In the genomic region with DNA sequence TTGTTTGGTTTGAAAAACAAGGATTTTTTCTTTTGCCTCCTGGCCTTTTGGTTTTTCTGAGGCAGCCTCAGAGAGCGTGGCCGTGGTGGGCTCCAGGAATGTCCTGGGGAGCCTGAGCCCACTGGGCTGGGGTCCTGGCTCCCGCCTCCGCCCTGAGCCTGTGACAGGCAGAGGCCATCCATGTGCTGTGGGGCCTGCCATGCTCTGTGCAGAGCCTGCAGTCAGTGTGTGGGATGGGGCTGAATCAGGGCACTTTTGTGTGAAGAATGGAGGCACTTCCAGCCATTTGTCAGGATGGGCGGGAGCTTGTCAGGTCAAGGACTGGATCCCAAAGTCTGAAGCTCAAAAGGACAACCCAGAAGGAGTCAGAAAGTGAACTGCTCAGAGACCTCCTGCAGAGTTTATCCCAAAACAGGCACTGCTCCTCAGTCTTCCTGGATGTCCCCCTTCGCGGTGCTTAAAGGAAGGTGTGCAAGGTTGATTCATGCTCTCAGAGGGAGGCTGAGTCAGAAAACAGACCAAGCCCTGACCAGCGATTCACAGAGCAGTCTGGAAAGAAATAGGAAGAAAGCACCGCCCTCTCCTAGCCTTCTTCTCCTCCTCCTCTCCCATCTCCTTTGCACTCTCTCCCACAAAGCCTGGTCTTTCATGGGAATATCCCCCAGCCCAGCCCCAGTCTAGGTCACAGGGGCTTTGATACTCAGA, we compare ENCODE assay signal across 17 cellular contexts. TPM values are rescaled to one million over a fixed set of nuclear protein-coding genes. Genes with fewer than 3 reads are reported as not detected.
DNase-seq lines count a peak whose midpoint lies in the region; ATAC-seq and TF ChIP-seq lines count a peak whose summit lies in the region.
"Had no signal": no experiment of that assay in that cellular context is flagged by ENCODE, and none has a peak within 500 bp of the region (broad histone marks: within the 10 kb centered on the region; RNA-seq: fewer than 3 reads in every experiment).

No MANE protein-coding gene starts in this region.

- H3K27ac Mint-ChIP-seq in nephron progenitor cell = peak overlapping the region; percentile 57
- H3K27ac Mint-ChIP-seq: activated naive CD8-positive, alpha-beta T cell treated with anti-CD3 and anti-CD28 coated beads for 36 hours; CD4-positive, alpha-beta T cell; WTC11 had no signal

- H3K36me3 ChIP-seq in PC-3 (ENCODE audit: low read depth, low read length) = no peaks in the 10 kb centered on the region
- H3K36me3 ChIP-seq: suprapubic skin had no signal

- H3K27ac ChIP-seq in PC-3 (ENCODE audit: low read length) = no peak overlapping the region
- peak overlapping the region; percentile 70 to 99 (median 96) for H3K27ac ChIP-seq in dorsolateral prefrontal cortex
- H3K27ac ChIP-seq: epithelial cell of prostate, PC-9, suprapubic skin had no signal

- no TSS peak for BruUV-seq in PC-3 (replicated peaks; lab: Mats Ljungman, UMichigan)

- no peak for TF ChIP-seq CTCF in PC-3 (conservative IDR thresholded peaks at IDR 0.05; ENCODE audit: low read depth, low read length)
- TF ChIP-seq CTCF in dorsolateral prefrontal cortex (IDR thresholded peaks at IDR 0.05 in 54 of 56, conservative IDR thresholded peaks at IDR 0.05 in 2 of 56; ENCODE audit: low read depth in 1 of 56, partially characterized antibody in 56 of 56) = no peak
- TF ChIP-seq CTCF in nephron progenitor cell (IDR thresholded peaks at IDR 0.05) = no peak

- 0 out of 2 replicates have a peak overlapping the region, but pooled peaks have one; percentile 43 for H2AFZ ChIP-seq in PC-3 (ENCODE audit: low read length)
- H2AFZ ChIP-seq: PC-9 had no signal

- peaks cover 72% of the 10 kb centered on the region for H3K4me1 Mint-ChIP-seq in nephron progenitor cell

- CTCF ChIA-PET in PC-3 (lab: Charles Lee) = no interaction called here

- no peaks in the 10 kb centered on the region for H3K9me3 Mint-ChIP-seq in nephron progenitor cell
- H3K9me3 Mint-ChIP-seq: activated naive CD8-positive, alpha-beta T cell treated with anti-CD3 and anti-CD28 coated beads for 36 hours; CD4-positive, alpha-beta T cell; WTC11 had no signal

- no peaks in the 10 kb centered on the region for H3K36me3 Mint-ChIP-seq in nephron progenitor cell (ENCODE audit: low read depth)
- H3K36me3 Mint-ChIP-seq: activated naive CD8-positive, alpha-beta T cell treated with anti-CD3 and anti-CD28 coated beads for 36 hours; WTC11 had no signal

- H3K27me3 ChIP-seq in PC-3 (ENCODE audit: low read length) (no peaks in the 10 kb centered on the region), dorsolateral prefrontal cortex (no peaks in the 10 kb centered on the region)
- H3K27me3 ChIP-seq: suprapubic skin had no signal

- H3K4me3 Mint-ChIP-seq in nephron progenitor cell = peak overlapping the region; percentile 54
- H3K4me3 Mint-ChIP-seq: activated naive CD8-positive, alpha-beta T cell treated with anti-CD3 and anti-CD28 coated beads for 36 hours; CD4-positive, alpha-beta T cell; WTC11 had no signal

- peak; percentile 74 for ATAC-seq in PC-3
- ATAC-seq in GM18907 (IDR thresholded peaks at IDR 0.05; ENCODE audit: unreplicated experiment) = no peak

- H3K4me2 ChIP-seq in PC-3 (ENCODE audit: low read length) = peak overlapping the region; percentile 37; the same call in 1 of the 2 replicates
- H3K4me2 ChIP-seq: PC-9 had no signal

- H3K4me3 ChIP-seq in PC-3 (ENCODE audit: low read length) (no peak overlapping the region), dorsolateral prefrontal cortex (no peak overlapping the region)
- H3K4me3 ChIP-seq: PC-9, suprapubic skin had no signal

- no peaks in the 10 kb centered on the region for H3K9me3 ChIP-seq in PC-3 (ENCODE audit: low read length)
- H3K9me3 ChIP-seq: suprapubic skin had no signal

- H4K20me1 ChIP-seq in PC-3 (ENCODE audit: low read length) = no peaks in the 10 kb centered on the region

- peak; percentile 12 for DNase-seq in AG08395 (ENCODE audit: low spot score)
- DNase-seq in PC-3 = peak; percentile 66
- DNase-seq in dorsolateral prefrontal cortex = no peak
- DNase-seq in nephron progenitor cell = no peak
- DNase-seq in HUDEP-2 (lab: John Stamatoyannopoulos, UW; ENCODE audit: unreplicated experiment in 76 of 76) = no peak
- no peak for DNase-seq in T1000 (lab: John Stamatoyannopoulos, UW)
- no peak for DNase-seq in activated CD4-positive, CD25-positive, alpha-beta regulatory T cell treated with anti-CD3 and anti-CD28 coated beads, Interleukin-2, amount 50 U/mL, for 72 hours
- DNase-seq: activated naive CD8-positive, alpha-beta T cell treated with anti-CD3 and anti-CD28 coated beads for 36 hours; CD4-positive, alpha-beta T cell; cerebellar nuclear complex; kidney glomerular epithelial cell; NCI-H1694 treated with DMSO at 0.1 percent for 48 hours; PC-9 had no signal

- POLR2A ChIA-PET in PC-3 (lab: Charles Lee; ENCODE audit: unreplicated experiment) = no interaction called here

- H3K79me2 ChIP-seq in PC-3 (ENCODE audit: low read length) = peaks cover 8% of the 10 kb centered on the region; the same call in 1 of the 2 replicates

- peaks cover 2% of the 10 kb centered on the region for H3K27me3 Mint-ChIP-seq in nephron progenitor cell (ENCODE audit: low read depth, poor library complexity)
- H3K27me3 Mint-ChIP-seq: activated naive CD8-positive, alpha-beta T cell treated with anti-CD3 and anti-CD28 coated beads for 36 hours; CD4-positive, alpha-beta T cell had no signal

- intact Hi-C loops in PC-3 (cut with micrococcal nuclease) (no loop called here), dorsolateral prefrontal cortex (cut with DNase I) (loop anchor here (5.0 kb wide), 3 partner anchors 43 to 78 kb away; no protein-coding TSS in a partner anchor)

- no peak overlapping the region for H3K9ac ChIP-seq in PC-3 (ENCODE audit: low read length)

- H3F3A ChIP-seq in PC-3 (ENCODE audit: low read length, unreplicated experiment) = no peaks in the 10 kb centered on the region

- no peaks in the 10 kb centered on the region for H3K9me2 ChIP-seq in PC-3 (replicated peaks; ENCODE audit: low read length)

- peaks cover 47% of the 10 kb centered on the region for H3K4me1 ChIP-seq in PC-3 (ENCODE audit: insufficient read depth, low read length)

RNA-seq across cellular contexts. Expression of a gene that starts 53.2 kb away (rescaled TPM):
- 7.2 and 9.6 TPM in 2 replicates for total RNA-seq in PC-3 (2014; rRNA removed)
- 100 to 1,000 TPM in 23 of 120 experiments, 10 to 100 TPM in 97; 43.4 to 233 (median 75.7) TPM for total RNA-seq in dorsolateral prefrontal cortex

Comparison
In these comparisons a context has a peak if more than half of its experiments do, and no peak if none do; other contexts are left out.
1. DNase-seq: peak in AG08395 (single experiment) and PC-3 (single experiment); none in dorsolateral prefrontal cortex (0 of 10), nephron progenitor cell (single experiment), HUDEP-2 (0 of 76), T1000 (single experiment) and activated CD4-positive, CD25-positive, alpha-beta regulatory T cell treated with anti-CD3 and anti-CD28 coated beads, Interleukin-2, amount 50 U/mL, for 72 hours (single experiment).